In the genomic region with DNA sequence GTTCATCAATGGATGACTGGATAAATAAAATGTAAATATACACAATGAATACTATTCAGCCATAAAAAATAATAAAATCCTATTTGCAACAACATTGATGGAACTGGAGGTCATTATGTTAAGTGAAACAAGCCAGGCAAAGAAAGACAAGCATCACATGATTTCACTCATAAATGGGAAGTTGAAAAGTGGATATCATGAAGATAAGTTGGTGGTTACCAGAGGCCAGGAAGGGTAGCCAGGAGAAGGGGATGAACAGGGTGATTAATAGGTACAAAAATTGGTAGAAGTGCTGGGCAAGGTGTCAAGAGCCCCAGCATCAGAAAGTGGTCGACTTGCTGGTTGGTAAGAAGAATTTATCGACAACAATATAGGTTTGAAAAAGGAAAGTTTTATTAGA, we compare ENCODE assay signal across 10 cellular contexts. TPM values are rescaled to one million over a fixed set of nuclear protein-coding genes. Genes with fewer than 3 reads are reported as not detected.
DNase-seq lines count a peak whose midpoint lies in the region; ATAC-seq, FAIRE-seq and TF ChIP-seq lines count a peak whose summit lies in the region.
"Had no signal": no experiment of that assay in that cellular context is flagged by ENCODE, and none has a peak within 500 bp of the region (broad histone marks: within the 10 kb centered on the region; RNA-seq: fewer than 3 reads in every experiment).

No MANE protein-coding gene starts in this region.

- POLR2A ChIA-PET in PC-9 (lab: Charles Lee; ENCODE audit: unreplicated experiment): no interaction called here

- H3K36me3 ChIP-seq in PC-9 (ENCODE audit: low read depth) (0 out of 2 replicates have a peak, but pooled peaks cover 13% of the 10 kb centered on the region), gastrocnemius medialis (peaks cover 0 to 24% of the 10 kb centered on the region in 2 donors), small intestine (ENCODE audit: control insufficient read depth in 2 of 2, insufficient read depth in 2 of 2, low read length in 2 of 2) (peaks cover 2 to 7% of the 10 kb centered on the region in 2 donors)

- H3K27me3 Mint-ChIP-seq in T-helper 1 cell treated with Interleukin-12 subunit alpha and Interleukin-12 subunit beta and Interleukin-4 antibody, amounts not matched to agents 30 μg/mL and 1 μg/mL, for 36 hours (ENCODE audit: low read depth): no peaks in the 10 kb centered on the region
- H3K27me3 Mint-ChIP-seq in endothelial cell (ENCODE audit: unreplicated experiment): no peaks in the 10 kb centered on the region

- H3K9me3 ChIP-seq in PC-9 (ENCODE audit: insufficient read depth, low read depth): no peaks in the 10 kb centered on the region
- H3K9me3 ChIP-seq in gastrocnemius medialis: no peaks in the 10 kb centered on the region
- H3K9me3 ChIP-seq in small intestine (ENCODE audit: control insufficient read depth, low read depth): no peaks in the 10 kb centered on the region

- H3K27me3 ChIP-seq in PC-9 (ENCODE audit: insufficient read depth, low read depth): no peaks in the 10 kb centered on the region
- H3K27me3 ChIP-seq in gastrocnemius medialis: no peaks in the 10 kb centered on the region
- H3K27me3 ChIP-seq in small intestine (ENCODE audit: control insufficient read depth in 2 of 2, insufficient read depth in 2 of 2, low read length in 2 of 2): no peaks in the 10 kb centered on the region
- H3K27me3 ChIP-seq: brain microvascular endothelial cell had no signal

- DNase-seq in T-helper 1 cell (no peak), PC-9 (no peak), endothelial cell (ENCODE audit: low spot score) (no peak), gastrocnemius medialis (no peak), activated gamma-delta T cell (lab: John Stamatoyannopoulos, UW) (no peak), GM03348 (ENCODE audit: low spot score) (no peak), small intestine (no peak)
- DNase-seq: ACHN, brain microvascular endothelial cell had no signal

- CTCF ChIA-PET in PC-9 (lab: Charles Lee): interaction anchor here (0.5 to 0.6 kb wide), 2 partner anchors 15 to 56 kb away, joined by 4 read pairs; no protein-coding TSS in a partner anchor

- no peaks in the 10 kb centered on the region for H3K9me3 Mint-ChIP-seq in T-helper 1 cell treated with Interleukin-12 subunit alpha and Interleukin-12 subunit beta and Interleukin-4 antibody, amounts not matched to agents 30 μg/mL and 1 μg/mL, for 36 hours
- no peaks in the 10 kb centered on the region for H3K9me3 Mint-ChIP-seq in endothelial cell (ENCODE audit: unreplicated experiment)

- peak overlapping the region; percentile 100 for H3K4me3 Mint-ChIP-seq in T-helper 1 cell treated with Interleukin-12 subunit alpha and Interleukin-12 subunit beta and Interleukin-4 antibody, amounts not matched to agents 30 μg/mL and 1 μg/mL, for 36 hours
- H3K4me3 Mint-ChIP-seq in endothelial cell (ENCODE audit: unreplicated experiment): peak overlapping the region; percentile 99

- peaks cover 17% of the 10 kb centered on the region for H3K36me3 Mint-ChIP-seq in T-helper 1 cell treated with Interleukin-12 subunit alpha and Interleukin-12 subunit beta and Interleukin-4 antibody, amounts not matched to agents 30 μg/mL and 1 μg/mL, for 36 hours (ENCODE audit: low read depth)
- H3K36me3 Mint-ChIP-seq in endothelial cell (ENCODE audit: low read depth, unreplicated experiment): peaks cover 8% of the 10 kb centered on the region

- H3K4me1 ChIP-seq in PC-9 (replicated peaks; ENCODE audit: insufficient read depth) (peaks cover 15% of the 10 kb centered on the region), gastrocnemius medialis (peaks cover 37% of the 10 kb centered on the region in 2 donors), small intestine (ENCODE audit: control insufficient read depth in 2 of 2, insufficient read depth in 1 of 2, low read depth in 1 of 2, low read length in 1 of 2) (peaks cover 0 to 5% of the 10 kb centered on the region in 2 donors)

- H3K27ac Mint-ChIP-seq in T-helper 1 cell treated with Interleukin-12 subunit alpha and Interleukin-12 subunit beta and Interleukin-4 antibody, amounts not matched to agents 30 μg/mL and 1 μg/mL, for 36 hours: peak overlapping the region; percentile 50
- H3K27ac Mint-ChIP-seq in endothelial cell (ENCODE audit: unreplicated experiment): peak overlapping the region; percentile 98

- H3K4me1 Mint-ChIP-seq in T-helper 1 cell treated with Interleukin-12 subunit alpha and Interleukin-12 subunit beta and Interleukin-4 antibody, amounts not matched to agents 30 μg/mL and 1 μg/mL, for 36 hours (ENCODE audit: low read depth): peaks cover 45% of the 10 kb centered on the region
- peaks cover 20% of the 10 kb centered on the region for H3K4me1 Mint-ChIP-seq in endothelial cell (ENCODE audit: unreplicated experiment)

- H2AFZ ChIP-seq in PC-9: no peak overlapping the region

- H3K27ac ChIP-seq in PC-9 (peak overlapping the region; percentile 70), gastrocnemius medialis (peak overlapping the region; percentile 91 to 98 (median 96)), small intestine (ENCODE audit: low read depth in 1 of 2, low read length in 1 of 2) (peak overlapping the region in 1 of 2 donors; percentile 66)

- peaks cover 47% of the 10 kb centered on the region for H3K79me2 ChIP-seq in PC-9 (ENCODE audit: low read depth)

- no peaks in the 10 kb centered on the region for H3K9me2 ChIP-seq in PC-9 (ENCODE audit: insufficient read depth)

- ATAC-seq in gastrocnemius medialis: no peak

- peaks cover 25% of the 10 kb centered on the region for H3F3A ChIP-seq in PC-9 (ENCODE audit: insufficient read depth, low read depth)

- peak overlapping the region; percentile 100 for H3K4me2 ChIP-seq in PC-9

- H3K4me3 ChIP-seq in PC-9: peak overlapping the region; percentile 96
- no peak overlapping the region for H3K4me3 ChIP-seq in gastrocnemius medialis
- no peak overlapping the region for H3K4me3 ChIP-seq in small intestine (ENCODE audit: low read depth in 1 of 2, low read length in 2 of 2)

- intact Hi-C loops in PC-9 (cut with micrococcal nuclease; ENCODE audit: unreplicated experiment) (loop anchor here (5.0 to 10.0 kb wide), 2 partner anchors 293 to 1025 kb away; no protein-coding TSS in a partner anchor), gastrocnemius medialis (cut with DNase I; ENCODE audit: low total_unique reads) (loop anchor here (10.0 kb wide), 1 partner anchor 915 kb away; a partner anchor contains a TSS)

- WGBS in small intestine, 3 donors: 86 to 95% (median 95%) methylated on average over 2 of the region's 2 CpGs

- H4K20me1 ChIP-seq in PC-9 (ENCODE audit: insufficient read depth): no peaks in the 10 kb centered on the region

- in situ Hi-C loops in gastrocnemius medialis (cut with MboI; ENCODE audit: low sequenced_read_pairs in 4 of 4): no loop called here

- BruUV-seq in PC-9 (replicated peaks; lab: Mats Ljungman, UMichigan): no TSS peak

- no peak for TF ChIP-seq CTCF in PC-9 (conservative IDR thresholded peaks at IDR 0.05)
- TF ChIP-seq CTCF in endothelial cell (IDR thresholded peaks at IDR 0.05; ENCODE audit: unreplicated experiment): no peak
- TF ChIP-seq CTCF in gastrocnemius medialis (IDR thresholded peaks at IDR 0.05 in 4 of 5, conservative IDR thresholded peaks at IDR 0.05 in 1 of 5): no peak

- no peak for FAIRE-seq in small intestine (lab: Jason Lieb, UNC)

- no peak for TF ChIP-seq POLR2A in gastrocnemius medialis (IDR thresholded peaks at IDR 0.05)

RNA-seq across cellular contexts. Expression of a gene that starts 1.3 kb away (rescaled TPM):
- total RNA-seq in PC-9 (2021) (242 and 291 TPM in 2 replicates), endothelial cell (ENCODE audit: unreplicated experiment) (223 TPM), gastrocnemius medialis (100 to 1,000 TPM; 291 to 370 (median 332) TPM)
- polyA plus RNA-seq in small intestine: 100 to 1,000 TPM; 206 to 297 (median 239) TPM

RNA-seq across cellular contexts. Expression of a gene that starts 19.5 kb away (rescaled TPM):
- total RNA-seq in PC-9 (2021): 0.70 and 1.3 TPM in 2 replicates
- 4.8 TPM for total RNA-seq in endothelial cell (ENCODE audit: unreplicated experiment)
- under 1 TPM in 2 of 4 donors, not detected in 2; 0.05 to 0.20 TPM for total RNA-seq in gastrocnemius medialis
- under 1 TPM in 1 of 3 donors, not detected in 2; 0.13 TPM for polyA plus RNA-seq in small intestine
